29 cellular contexts compared by ENCODE assay signal in genomic region chr5:143425835-143426234, GRCh38.
"Had no signal": no experiment of that assay in that cellular context is flagged by ENCODE, and none has a peak within 500 bp of the region (broad histone marks: within the 10 kb centered on the region; RNA-seq: fewer than 3 reads in every experiment).

No MANE protein-coding gene starts in this region.

- H3K4me3 Mint-ChIP-seq: immature natural killer cell; naive thymus-derived CD8-positive, alpha-beta T cell; nephron; neural crest cell; stimulated activated naive B cell treated with anti-CD40 and anti-IgM and Interleukin-4, amounts not matched to agents 10 μg/mL and 1 μg/mL and 100 μg/mL, for 72 hours; type B pancreatic cell had no signal

- H3K27ac ChIP-seq: left lung, lower lobe of right lung, pancreas, prostate gland, skin epidermis, tibial nerve, uterus had no signal

- ATAC-seq: left colon; left lung; lower lobe of right lung; naive thymus-derived CD8-positive, alpha-beta T cell; pancreas; right cardiac atrium; sciatic nerve had no signal

- H3K36me3 ChIP-seq: left lung, lower lobe of right lung, pancreas, prostate gland, tibial nerve, uterus had no signal

- H3K4me3 ChIP-seq: left lung, lower lobe of right lung, pancreas, prostate gland, skin epidermis, tibial nerve, uterus had no signal

- DNase-seq: hypothalamus; immature natural killer cell; kidney; left colon; left lung; lower lobe of right lung; mammary epithelial cell; mesenchymal stem cell; naive thymus-derived CD8-positive, alpha-beta T cell; nucleus accumbens; pancreas; posterior cingulate gyrus; retina; right cardiac atrium; stimulated activated CD4-positive, alpha-beta T cell treated with anti-CD3 and anti-CD28 coated beads, Interleukin-12 subunit alpha, Interleukin-12 subunit beta, amount 100 ng/mL, for 4 hours; stimulated activated CD4-positive, alpha-beta T cell treated with anti-CD3 and anti-CD28 coated beads, Interleukin-15, amount 100 ng/mL, for 24 hours; stimulated activated CD4-positive, alpha-beta T cell treated with anti-CD3 and anti-CD28 coated beads, Interleukin-2, amount 100 ng/mL, for 24 hours; stimulated activated CD4-positive, alpha-beta T cell treated with anti-CD3 and anti-CD28 coated beads, Interleukin-4, amount 100 ng/mL, for 1 hour; stimulated activated naive B cell treated with anti-CD40 and anti-IgM and Interleukin-4, amounts not matched to agents 10 μg/mL and 1 μg/mL and 100 μg/mL, for 72 hours; stimulated activated naive CD8-positive, alpha-beta T cell treated with anti-CD3 and anti-CD28 coated beads, Interleukin-15, Interleukin-2, amounts not matched to agents 100 U/mL and 50 U/mL, for 24 hours; substantia nigra; uterus had no signal

- H3K27ac Mint-ChIP-seq: immature natural killer cell; naive thymus-derived CD8-positive, alpha-beta T cell; stimulated activated naive B cell treated with anti-CD40 and anti-IgM and Interleukin-4, amounts not matched to agents 10 μg/mL and 1 μg/mL and 100 μg/mL, for 72 hours; type B pancreatic cell had no signal

- H3K9me3 ChIP-seq: left lung, lower lobe of right lung, pancreas, prostate gland, tibial nerve, uterus had no signal

- H3K4me1 Mint-ChIP-seq: immature natural killer cell, neural crest cell had no signal

- H3K27me3 ChIP-seq: left lung, pancreas, tibial nerve, uterus had no signal

- H3K9me3 Mint-ChIP-seq: immature natural killer cell; nephron; stimulated activated naive B cell treated with anti-CD40 and anti-IgM and Interleukin-4, amounts not matched to agents 10 μg/mL and 1 μg/mL and 100 μg/mL, for 72 hours had no signal

- H3K27me3 Mint-ChIP-seq: naive thymus-derived CD8-positive, alpha-beta T cell had no signal

- H3K4me1 ChIP-seq: pancreas, prostate gland, tibial nerve, uterus had no signal
